ENCODE assay signal across 37 cellular contexts in the genomic region with DNA sequence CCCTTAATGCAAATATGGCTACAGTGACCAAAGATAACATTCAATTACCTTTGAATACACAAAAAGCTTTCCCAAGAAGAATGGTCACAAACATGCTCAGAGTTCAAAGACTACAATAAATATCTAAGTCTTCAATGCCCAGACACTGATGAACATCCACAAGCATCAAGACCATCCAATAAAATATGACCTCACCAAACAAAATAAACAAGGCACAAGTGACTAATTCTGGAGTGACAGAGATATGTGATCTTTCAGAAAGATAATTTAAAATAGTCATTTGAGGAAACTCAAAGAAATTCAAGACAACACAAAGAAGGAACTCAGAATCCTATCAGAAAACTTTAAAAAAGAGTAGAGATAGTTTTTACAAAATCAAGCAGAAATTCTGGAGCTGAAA. TPM values are rescaled to one million over a fixed set of nuclear protein-coding genes. Genes with fewer than 3 reads are reported as not detected.
"Had no signal": no experiment of that assay in that cellular context is flagged by ENCODE, and none has a peak within 500 bp of the region (broad histone marks: within the 10 kb centered on the region; RNA-seq: fewer than 3 reads in every experiment).

No MANE protein-coding gene starts in this region.

- H3K27me3 ChIP-seq: adrenal gland, body of pancreas, brain microvascular endothelial cell, breast epithelium had no signal

- H3K27ac Mint-ChIP-seq: activated B cell treated with CpG ODN at 0.5 μM for 24 hours; activated CD4-positive, alpha-beta memory T cell treated with anti-CD3 and anti-CD28 coated beads for 36 hours; activated CD4-positive, alpha-beta T cell treated with anti-CD3 and anti-CD28 coated beads, Interleukin-2, amount 10 ng/mL, durations not matched to agents 24 days and 14 days; activated CD8-positive, alpha-beta T cell treated with anti-CD3 and anti-CD28 coated beads for 36 hours; activated naive CD4-positive, alpha-beta T cell treated with anti-CD3 and anti-CD28 coated beads for 36 hours; activated naive CD4-positive, alpha-beta T cell treated with anti-CD3 and anti-CD28 coated beads, Interleukin-2, amount 50 U/mL, for 72 hours; activated naive CD8-positive, alpha-beta T cell treated with anti-CD3 and anti-CD28 coated beads for 36 hours; activated T-cell treated with anti-CD3 and anti-CD28 coated beads, Interleukin-2, amount 50 U/mL, for 72 hours; activated T-helper 1 cell treated with anti-CD3 and anti-CD28 coated beads, Interleukin-12 subunit alpha, Interleukin-12 subunit beta, Interleukin-2, Interleukin-4 antibody, amounts not matched to agents 30 ng/mL and 10 ng/mL and 1 ng/mL, durations not matched to agents 14 hours and 24 hours and 36 hours; activated T-helper 17 cell treated with anti-CD3 and anti-CD28 coated beads, Interleukin-2, amount 50 U/mL, for 72 hours; T-helper 17 cell had no signal

- H3K27ac ChIP-seq: adrenal gland, body of pancreas, brain microvascular endothelial cell, breast epithelium, VCaP had no signal

- H3K36me3 ChIP-seq: adrenal gland, brain microvascular endothelial cell, breast epithelium had no signal

- H3K4me1 Mint-ChIP-seq: activated B cell treated with CpG ODN at 0.5 μM for 24 hours; activated CD4-positive, alpha-beta T cell treated with anti-CD3 and anti-CD28 coated beads, Interleukin-2, amount 10 ng/mL, durations not matched to agents 24 days and 14 days; activated naive CD8-positive, alpha-beta T cell treated with anti-CD3 and anti-CD28 coated beads for 36 hours; activated T-helper 17 cell treated with anti-CD3 and anti-CD28 coated beads, Interleukin-2, amount 50 U/mL, for 72 hours; T-helper 17 cell had no signal

- H3K36me3 Mint-ChIP-seq: activated CD4-positive, alpha-beta memory T cell treated with anti-CD3 and anti-CD28 coated beads for 36 hours; activated naive CD8-positive, alpha-beta T cell treated with anti-CD3 and anti-CD28 coated beads for 36 hours had no signal

- DNase-seq: activated B cell treated with CpG ODN at 0.5 μM for 24 hours; activated CD4-positive, alpha-beta memory T cell treated with anti-CD3 and anti-CD28 coated beads for 36 hours; activated CD4-positive, alpha-beta T cell treated with anti-CD3 and anti-CD28 coated beads for 4 hours; activated CD4-positive, alpha-beta T cell treated with anti-CD3 and anti-CD28 coated beads, Interleukin-2, amount 10 ng/mL, durations not matched to agents 24 days and 14 days; activated CD4-positive, alpha-beta T cell treated with anti-CD3 and anti-CD28 coated beads, Interleukin-2, amount 50 U/mL, for 1 hour; activated CD4-positive, alpha-beta T cell treated with anti-CD3 and anti-CD28 coated beads, Interleukin-2, amount 50 U/mL, for 4 hours; activated CD4-positive, CD25-positive, alpha-beta regulatory T cell treated with anti-CD3 and anti-CD28 coated beads, Interleukin-2, amount 50 U/mL, for 72 hours; activated CD8-positive, alpha-beta memory T cell treated with anti-CD3 and anti-CD28 coated beads, Interleukin-2, amount 50 U/mL, for 4 hours; activated CD8-positive, alpha-beta T cell treated with anti-CD3 and anti-CD28 coated beads for 36 hours; activated effector memory CD4-positive, alpha-beta T cell treated with anti-CD3 and anti-CD28 coated beads, Interleukin-2, amount 50 U/mL, for 16 hours; activated gamma-delta T cell treated with Interleukin-2 at 50 U/mL for 16 hours; activated naive CD4-positive, alpha-beta T cell; activated naive CD4-positive, alpha-beta T cell treated with anti-CD3 and anti-CD28 coated beads for 36 hours; activated naive CD4-positive, alpha-beta T cell treated with anti-CD3 and anti-CD28 coated beads, Interleukin-2, amount 50 U/mL, for 16 hours; activated naive CD8-positive, alpha-beta T cell treated with anti-CD3 and anti-CD28 coated beads for 36 hours; activated T-cell treated with anti-CD3 and anti-CD28 coated beads for 4 hours; activated T-cell treated with anti-CD3 and anti-CD28 coated beads, Interleukin-2, amount 50 U/mL, for 1 hour; activated T-cell treated with anti-CD3 and anti-CD28 coated beads, Interleukin-2, amount 50 U/mL, for 4 hours; activated T-cell treated with anti-CD3 and anti-CD28 coated beads, Interleukin-2, amount 50 U/mL, for 72 hours; adrenal gland; amniotic stem cell; aorta; body of pancreas; brain microvascular endothelial cell; central memory CD4-positive, alpha-beta T cell; T-helper 17 cell; T-helper 9 cell had no signal

- H3K4me3 Mint-ChIP-seq: activated B cell treated with CpG ODN at 0.5 μM for 24 hours; activated CD4-positive, alpha-beta memory T cell treated with anti-CD3 and anti-CD28 coated beads for 36 hours; activated CD4-positive, alpha-beta T cell treated with anti-CD3 and anti-CD28 coated beads, Interleukin-2, amount 10 ng/mL, durations not matched to agents 24 days and 14 days; activated CD8-positive, alpha-beta T cell treated with anti-CD3 and anti-CD28 coated beads for 36 hours; activated naive CD4-positive, alpha-beta T cell treated with anti-CD3 and anti-CD28 coated beads for 36 hours; activated naive CD8-positive, alpha-beta T cell treated with anti-CD3 and anti-CD28 coated beads for 36 hours; activated T-cell treated with anti-CD3 and anti-CD28 coated beads, Interleukin-2, amount 50 U/mL, for 4 hours; activated T-cell treated with anti-CD3 and anti-CD28 coated beads, Interleukin-2, amount 50 U/mL, for 72 hours; activated T-helper 1 cell treated with anti-CD3 and anti-CD28 coated beads, Interleukin-12 subunit alpha, Interleukin-12 subunit beta, Interleukin-2, Interleukin-4 antibody, amounts not matched to agents 30 ng/mL and 10 ng/mL and 1 ng/mL, durations not matched to agents 14 hours and 24 hours and 36 hours; activated T-helper 17 cell treated with anti-CD3 and anti-CD28 coated beads, Interleukin-2, amount 50 U/mL, for 72 hours; T-helper 17 cell had no signal

- H3K4me3 ChIP-seq: adrenal gland, body of pancreas, breast epithelium had no signal

- H3K9me3 Mint-ChIP-seq: activated T-helper 1 cell treated with anti-CD3 and anti-CD28 coated beads, Interleukin-12 subunit alpha, Interleukin-12 subunit beta, Interleukin-2, Interleukin-4 antibody, amounts not matched to agents 30 ng/mL and 10 ng/mL and 1 ng/mL, durations not matched to agents 14 hours and 24 hours and 36 hours had no signal

- H3K4me1 ChIP-seq: adrenal gland, body of pancreas, breast epithelium had no signal

- ATAC-seq: activated CD8-positive, alpha-beta T cell treated with anti-CD3 and anti-CD28 coated beads for 36 hours; activated naive CD4-positive, alpha-beta T cell treated with anti-CD3 and anti-CD28 coated beads, Interleukin-2, amount 50 U/mL, for 72 hours; activated T-cell treated with anti-CD3 and anti-CD28 coated beads, Interleukin-2, amount 50 U/mL, for 4 hours; activated T-cell treated with anti-CD3 and anti-CD28 coated beads, Interleukin-2, amount 50 U/mL, for 72 hours; activated T-helper 17 cell treated with anti-CD3 and anti-CD28 coated beads, Interleukin-2, amount 50 U/mL, for 72 hours; body of pancreas; T-helper 17 cell had no signal

- H3K9me3 ChIP-seq: adrenal gland, body of pancreas had no signal

RNA-seq across cellular contexts. Expression of gene CAPN13, which starts 40.6 kb away (rescaled TPM):
- total RNA-seq: activated B cell treated with CpG ODN at 0.5 μM for 24 hours; activated CD4-positive, alpha-beta memory T cell treated with anti-CD3 and anti-CD28 coated beads for 36 hours; activated CD4-positive, alpha-beta T cell treated with anti-CD3 and anti-CD28 coated beads, Interleukin-2, amount 10 ng/mL, durations not matched to agents 24 days and 14 days; activated CD8-positive, alpha-beta memory T cell treated with anti-CD3 and anti-CD28 coated beads for 36 hours; activated CD8-positive, alpha-beta T cell treated with anti-CD3 and anti-CD28 coated beads for 36 hours; activated naive CD4-positive, alpha-beta T cell treated with anti-CD3 and anti-CD28 coated beads for 36 hours; activated naive CD4-positive, alpha-beta T cell treated with anti-CD3 and anti-CD28 coated beads, Interleukin-2, amount 50 U/mL, for 72 hours; activated naive CD8-positive, alpha-beta T cell treated with anti-CD3 and anti-CD28 coated beads for 36 hours; activated T-cell treated with anti-CD3 and anti-CD28 coated beads, Interleukin-2, amount 50 U/mL, for 72 hours; activated T-helper 1 cell treated with anti-CD3 and anti-CD28 coated beads, Interleukin-12 subunit alpha, Interleukin-12 subunit beta, Interleukin-2, Interleukin-4 antibody, amounts not matched to agents 30 ng/mL and 10 ng/mL and 1 ng/mL, durations not matched to agents 14 hours and 24 hours and 36 hours; activated T-helper 17 cell treated with anti-CD3 and anti-CD28 coated beads, Interleukin-2, amount 50 U/mL, for 72 hours; aorta; astrocyte; cardiac septum; T-helper 1 cell treated with Interleukin-12 subunit alpha and Interleukin-12 subunit beta and Interleukin-4 antibody, amounts not matched to agents 30 ng/mL and 1 ng/mL, for 36 hours; T-helper 17 cell; T-helper 2 cell treated with Interferon-gamma antibody and Interleukin-4, amounts not matched to agents 100 ng/mL and 5 ng/mL, for 36 hours had no signal
